ENCODE assay signal across 18 cellular contexts in the genomic region with DNA sequence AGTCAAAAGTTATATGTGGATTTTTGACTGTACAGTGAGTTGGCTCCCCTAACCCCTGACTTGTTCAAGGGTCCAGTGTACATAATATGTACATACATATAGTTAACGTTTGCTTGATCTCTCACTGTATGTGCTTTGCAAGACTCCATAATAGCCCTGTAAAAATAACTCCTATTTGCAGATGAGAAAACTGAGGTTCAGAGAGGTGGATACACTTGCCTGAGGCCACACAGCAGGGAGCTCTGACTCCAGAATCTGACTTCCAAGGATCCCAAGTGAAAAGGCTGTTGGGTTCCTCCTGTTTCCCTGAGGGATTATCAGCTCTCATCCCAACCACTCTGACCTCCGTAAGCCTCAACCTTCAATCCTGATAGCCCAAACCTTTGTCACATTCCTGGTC. TPM values are rescaled to one million over a fixed set of nuclear protein-coding genes. Genes with fewer than 3 reads are reported as not detected.
DNase-seq lines count a peak whose midpoint lies in the region; ATAC-seq, FAIRE-seq and TF ChIP-seq lines count a peak whose summit lies in the region.
"Had no signal": no experiment of that assay in that cellular context is flagged by ENCODE, and none has a peak within 500 bp of the region (broad histone marks: within the 10 kb centered on the region; RNA-seq: fewer than 3 reads in every experiment).

No MANE protein-coding gene starts in this region.

- peaks cover 6% of the 10 kb centered on the region for H3K27me3 Mint-ChIP-seq in activated CD8-positive, alpha-beta T cell treated with anti-CD3 and anti-CD28 coated beads, Interleukin-2, amount 10 ng/mL, durations not matched to agents 7 days and 5 days (ENCODE audit: low read depth)
- no peaks in the 10 kb centered on the region for H3K27me3 Mint-ChIP-seq in activated CD8-positive, alpha-beta T cell treated with anti-CD3 and anti-CD28 coated beads for 36 hours
- no peaks in the 10 kb centered on the region for H3K27me3 Mint-ChIP-seq in CD4-positive, CD25-positive, alpha-beta regulatory T cell
- peaks cover 28% of the 10 kb centered on the region for H3K27me3 Mint-ChIP-seq in neural progenitor cell (ENCODE audit: insufficient read depth, low read depth)

- no peak for TF ChIP-seq CTCF in activated CD8-positive, alpha-beta T cell treated with anti-CD3 and anti-CD28 coated beads for 36 hours (IDR thresholded peaks at IDR 0.05)
- TF ChIP-seq CTCF in K562 (IDR thresholded peaks at IDR 0.05 in 2 of 3, conservative IDR thresholded peaks at IDR 0.05 in 1 of 3; ENCODE audit: insufficient read depth in 2 of 3, low read depth in 1 of 3, low read length in 3 of 3): no peak
- no peak for TF ChIP-seq CTCF in neural progenitor cell (IDR thresholded peaks at IDR 0.05)
- no peak for TF ChIP-seq CTCF in spleen (IDR thresholded peaks at IDR 0.05 in 8 of 11, conservative IDR thresholded peaks at IDR 0.05 in 3 of 11)

- peak overlapping the region; percentile 15 for H3K27ac ChIP-seq in CD4-positive, CD25-positive, alpha-beta regulatory T cell (ENCODE audit: insufficient read depth, low read length, poor library complexity, severe bottlenecking)
- no peak overlapping the region for H3K27ac ChIP-seq in K562 (ENCODE audit: extremely low read depth, low read depth, low read length)
- no peak overlapping the region for H3K27ac ChIP-seq in neural progenitor cell
- H3K27ac ChIP-seq in spleen: peak overlapping the region in 3 of 8 donors; percentile 48 to 69 (median 67)
- H3K27ac ChIP-seq: Peyer's patch had no signal

- POLR2A ChIA-PET in activated CD8-positive, alpha-beta T cell treated with anti-CD3 and anti-CD28 coated beads, Interleukin-2, amount 10 ng/mL, durations not matched to agents 7 days and 5 days (lab: Charles Lee): interaction anchor here (1.8 kb wide), 1 partner anchor 16 kb away, joined by 7 read pairs; no protein-coding TSS in a partner anchor
- POLR2A ChIA-PET in activated CD8-positive, alpha-beta T cell treated with anti-CD3 and anti-CD28 coated beads for 36 hours (lab: Charles Lee): interaction anchor here (1.0 kb wide), 1 partner anchor 12 kb away, joined by 3 read pairs; no protein-coding TSS in a partner anchor
- POLR2A ChIA-PET in K562 (lab: Yijun Ruan, JAX): interaction anchor here (0.6 kb wide), 1 partner anchor 11 kb away, joined by 3 read pairs; no protein-coding TSS in a partner anchor

- no peak overlapping the region for H2AFZ ChIP-seq in K562 (ENCODE audit: low read depth, low read length)
- H2AFZ ChIP-seq in neural progenitor cell (replicated peaks): no peak overlapping the region

- no peak for FAIRE-seq in K562 (lab: Jason Lieb, UNC)

- no peak overlapping the region for H3K9ac ChIP-seq in K562 (ENCODE audit: insufficient read depth in 1 of 2, low read depth in 2 of 2, low read length in 2 of 2)
- no peak overlapping the region for H3K9ac ChIP-seq in neural progenitor cell

- H3K4me1 Mint-ChIP-seq in activated CD8-positive, alpha-beta T cell treated with anti-CD3 and anti-CD28 coated beads, Interleukin-2, amount 10 ng/mL, durations not matched to agents 7 days and 5 days (ENCODE audit: low read depth): peaks cover 66% of the 10 kb centered on the region
- peaks cover 32% of the 10 kb centered on the region for H3K4me1 Mint-ChIP-seq in activated CD8-positive, alpha-beta T cell treated with anti-CD3 and anti-CD28 coated beads for 36 hours (ENCODE audit: low read depth)
- peaks cover 7 to 77% (median 39%) of the 10 kb centered on the region in 4 donors for H3K4me1 Mint-ChIP-seq in CD4-positive, CD25-positive, alpha-beta regulatory T cell
- H3K4me1 Mint-ChIP-seq in neural progenitor cell: peaks cover 50% of the 10 kb centered on the region

- no peaks in the 10 kb centered on the region for H3K9me3 ChIP-seq in CD4-positive, CD25-positive, alpha-beta regulatory T cell (ENCODE audit: control insufficient read depth in 2 of 2, low read length in 2 of 2)
- no peaks in the 10 kb centered on the region for H3K9me3 ChIP-seq in K562 (replicated peaks; ENCODE audit: control insufficient read depth, insufficient read depth, low read depth, low read length)
- H3K9me3 ChIP-seq in neural progenitor cell (ENCODE audit: low read depth): no peaks in the 10 kb centered on the region
- no peaks in the 10 kb centered on the region for H3K9me3 ChIP-seq in spleen
- H3K9me3 ChIP-seq: Peyer's patch had no signal

- no peak for ATAC-seq in activated CD8-positive, alpha-beta T cell treated with anti-CD3 and anti-CD28 coated beads, Interleukin-2, amount 10 ng/mL, durations not matched to agents 7 days and 5 days
- ATAC-seq in activated CD8-positive, alpha-beta T cell treated with anti-CD3 and anti-CD28 coated beads for 36 hours: no peak
- no peak for ATAC-seq in CD4-positive, CD25-positive, alpha-beta regulatory T cell (ENCODE audit: low read depth in 2 of 2)
- ATAC-seq in K562: no peak

- H3K4me3 Mint-ChIP-seq in activated CD8-positive, alpha-beta T cell treated with anti-CD3 and anti-CD28 coated beads, Interleukin-2, amount 10 ng/mL, durations not matched to agents 7 days and 5 days: no peak overlapping the region
- H3K4me3 Mint-ChIP-seq in activated CD8-positive, alpha-beta T cell treated with anti-CD3 and anti-CD28 coated beads for 36 hours: no peak overlapping the region
- peak overlapping the region in 2 of 4 donors; percentile 53 to 55 for H3K4me3 Mint-ChIP-seq in CD4-positive, CD25-positive, alpha-beta regulatory T cell
- H3K4me3 Mint-ChIP-seq in neural progenitor cell: peak overlapping the region; percentile 55

- 9% methylated on average over 2 of the region's 2 CpGs for WGBS in K562 (ENCODE audit: insufficient coverage, low coverage, missing lambda C conversion rate)
- 87 to 95% (median 90%) methylated on average over 2 of the region's 2 CpGs for WGBS in spleen, 5 donors

- TF ChIP-seq POLR2A in K562 (conservative IDR thresholded peaks at IDR 0.05) (no peak), spleen (IDR thresholded peaks at IDR 0.05) (no peak)

- H3F3A ChIP-seq in neural progenitor cell (ENCODE audit: low read depth): no peaks in the 10 kb centered on the region

- intact Hi-C loops in activated CD8-positive, alpha-beta T cell treated with anti-CD3 and anti-CD28 coated beads for 36 hours (cut with micrococcal nuclease): no loop called here
- intact Hi-C loops in K562 (cut with micrococcal nuclease): no loop called here
- intact Hi-C loops in spleen (cut with DNase I; ENCODE audit: low total_unique reads): no loop called here

- peaks cover 5% of the 10 kb centered on the region for H3K9me3 Mint-ChIP-seq in activated CD8-positive, alpha-beta T cell treated with anti-CD3 and anti-CD28 coated beads, Interleukin-2, amount 10 ng/mL, durations not matched to agents 7 days and 5 days (ENCODE audit: insufficient read depth)
- H3K9me3 Mint-ChIP-seq in activated CD8-positive, alpha-beta T cell treated with anti-CD3 and anti-CD28 coated beads for 36 hours: peaks cover 4% of the 10 kb centered on the region
- peaks cover 0 to 3% (median 0%) of the 10 kb centered on the region in 7 donors for H3K9me3 Mint-ChIP-seq in CD4-positive, CD25-positive, alpha-beta regulatory T cell
- H3K9me3 Mint-ChIP-seq in neural progenitor cell: peaks cover 6% of the 10 kb centered on the region

- no peak for DNase-seq in activated CD8-positive, alpha-beta T cell treated with anti-CD3 and anti-CD28 coated beads, Interleukin-2, amount 10 ng/mL, durations not matched to agents 7 days and 5 days
- DNase-seq in activated CD8-positive, alpha-beta T cell treated with anti-CD3 and anti-CD28 coated beads for 36 hours: no peak
- DNase-seq in CD4-positive, CD25-positive, alpha-beta regulatory T cell: no peak
- DNase-seq in K562 (ENCODE audit: extremely low read depth in 1 of 4, low spot score in 3 of 4) (no peak), neural progenitor cell (ENCODE audit: low spot score) (no peak), NCI-H526 (lab: John Stamatoyannopoulos, UW) (no peak), spleen (no peak)
- DNase-seq: C1 segment of cervical spinal cord; DMS79 treated with DMSO at 0.1 percent for 48 hours; H7; NCI-H1092 treated with DMSO at 0.1 percent for 48 hours; NCI-H2081; NCI-H2171 treated with DMSO at 0.1 percent for 48 hours; NCI-H446; NCI-H69; NK-92 treated with Interleukin-12 subunit alpha and Interleukin-12 subunit beta, amount 100 ng/mL, for 24 hours; Peyer's patch had no signal

- no peaks in the 10 kb centered on the region for H3K79me2 ChIP-seq in K562 (ENCODE audit: control insufficient read depth, insufficient read depth, low read length)
- H3K79me2 ChIP-seq in neural progenitor cell (ENCODE audit: low read depth): no peaks in the 10 kb centered on the region

- H3K9me1 ChIP-seq in K562 (ENCODE audit: control insufficient read depth, insufficient read depth, low read length): no peaks in the 10 kb centered on the region

- no peak for TF ChIP-seq EP300 in K562 (IDR thresholded peaks at IDR 0.05; ENCODE audit: low read length)

- H3K4me3 ChIP-seq in CD4-positive, CD25-positive, alpha-beta regulatory T cell (ENCODE audit: low read depth, low read length): peak overlapping the region; percentile 48
- H3K4me3 ChIP-seq in K562 (no peak overlapping the region), neural progenitor cell (no peak overlapping the region), spleen (no peak overlapping the region)
- H3K4me3 ChIP-seq: Peyer's patch had no signal

- H3K4me1 ChIP-seq in CD4-positive, CD25-positive, alpha-beta regulatory T cell (ENCODE audit: control insufficient read depth, insufficient read depth, low read length, poor library complexity, severe bottlenecking): peaks cover 65% of the 10 kb centered on the region
- H3K4me1 ChIP-seq in K562 (replicated peaks in 1 of 2; ENCODE audit: control insufficient read depth in 2 of 2, insufficient read depth in 2 of 2, low read length in 2 of 2): no peaks in the 10 kb centered on the region
- peaks cover 3% of the 10 kb centered on the region for H3K4me1 ChIP-seq in neural progenitor cell
- peaks cover 0 to 33% (median 8%) of the 10 kb centered on the region in 6 donors for H3K4me1 ChIP-seq in spleen
- H3K4me1 ChIP-seq: Peyer's patch had no signal

- in situ Hi-C loops in K562 (cut with MboI): no loop called here

- peak overlapping the region; percentile 73 for H3K27ac Mint-ChIP-seq in activated CD8-positive, alpha-beta T cell treated with anti-CD3 and anti-CD28 coated beads, Interleukin-2, amount 10 ng/mL, durations not matched to agents 7 days and 5 days
- no peak overlapping the region for H3K27ac Mint-ChIP-seq in activated CD8-positive, alpha-beta T cell treated with anti-CD3 and anti-CD28 coated beads for 36 hours
- peak overlapping the region; percentile 9 to 61 (median 53) for H3K27ac Mint-ChIP-seq in CD4-positive, CD25-positive, alpha-beta regulatory T cell
- H3K27ac Mint-ChIP-seq in neural progenitor cell: peak overlapping the region; percentile 40

- H3K4me2 ChIP-seq in K562 (ENCODE audit: insufficient read depth, low read length): no peak overlapping the region
- H3K4me2 ChIP-seq in neural progenitor cell: no peak overlapping the region

- H3K36me3 Mint-ChIP-seq in activated CD8-positive, alpha-beta T cell treated with anti-CD3 and anti-CD28 coated beads, Interleukin-2, amount 10 ng/mL, durations not matched to agents 7 days and 5 days (ENCODE audit: low read depth): peaks cover 1% of the 10 kb centered on the region
- no peaks in the 10 kb centered on the region for H3K36me3 Mint-ChIP-seq in activated CD8-positive, alpha-beta T cell treated with anti-CD3 and anti-CD28 coated beads for 36 hours (ENCODE audit: low read depth)
- H3K36me3 Mint-ChIP-seq in CD4-positive, CD25-positive, alpha-beta regulatory T cell: peaks cover under 1% of the 10 kb centered on the region
- no peaks in the 10 kb centered on the region for H3K36me3 Mint-ChIP-seq in neural progenitor cell

- CTCF ChIA-PET in activated CD8-positive, alpha-beta T cell treated with anti-CD3 and anti-CD28 coated beads, Interleukin-2, amount 10 ng/mL, durations not matched to agents 7 days and 5 days (lab: Charles Lee): interaction anchor here (1.6 kb wide), 1 partner anchor 10 kb away, joined by 5 read pairs; no protein-coding TSS in a partner anchor
- CTCF ChIA-PET in activated CD8-positive, alpha-beta T cell treated with anti-CD3 and anti-CD28 coated beads for 36 hours (lab: Charles Lee): no interaction called here
- CTCF ChIA-PET in K562 (lab: Yijun Ruan, JAX; ENCODE audit: low intra/inter-chr PET ratio): no interaction called here

- BruUV-seq in K562 (replicated peaks; lab: Mats Ljungman, UMichigan): no TSS peak

- no peaks in the 10 kb centered on the region for H3K36me3 ChIP-seq in CD4-positive, CD25-positive, alpha-beta regulatory T cell (ENCODE audit: control insufficient read depth, insufficient read depth, low read length)
- H3K36me3 ChIP-seq in K562 (ENCODE audit: control insufficient read depth, insufficient read depth, low read length) (no peaks in the 10 kb centered on the region), neural progenitor cell (no peaks in the 10 kb centered on the region), spleen (peaks cover 0 to 3% (median 0%) of the 10 kb centered on the region in 6 donors)
- H3K36me3 ChIP-seq: Peyer's patch had no signal

- no peaks in the 10 kb centered on the region for H3K27me3 ChIP-seq in CD4-positive, CD25-positive, alpha-beta regulatory T cell (ENCODE audit: control insufficient read depth, insufficient read depth, low read length)
- H3K27me3 ChIP-seq in K562 (ENCODE audit: control insufficient read depth in 2 of 2, insufficient read depth in 2 of 2, low read length in 2 of 2) (peaks cover 10 to 16% of the 10 kb centered on the region in 2 experiments; a peak in 4 of 5 replicates), neural progenitor cell (no peaks in the 10 kb centered on the region), spleen (replicated peaks in 1 of 7) (peaks cover 0 to 52% (median 0%) of the 10 kb centered on the region in 7 donors)
- H3K27me3 ChIP-seq: Peyer's patch had no signal

- no peak for TF ChIP-seq RAD21 in K562 (CRISPR knock-in tag; conservative IDR thresholded peaks at IDR 0.05 in 1 of 2, IDR thresholded peaks at IDR 0.05 in 1 of 2)

- 0 out of 2 replicates have a peak, but pooled peaks cover 5% of the 10 kb centered on the region for H4K20me1 ChIP-seq in K562 (replicated peaks; ENCODE audit: control insufficient read depth, insufficient read depth, low read length)
- no peaks in the 10 kb centered on the region for H4K20me1 ChIP-seq in neural progenitor cell (ENCODE audit: low read depth)

RNA-seq across cellular contexts. Expression of a gene that starts 41.7 kb away (rescaled TPM):
- total RNA-seq in activated CD8-positive, alpha-beta T cell treated with anti-CD3 and anti-CD28 coated beads, Interleukin-2, amount 10 ng/mL, durations not matched to agents 7 days and 5 days: under 1 TPM in 1 of 2 experiments, not detected in 1; 0.08 TPM
- total RNA-seq in activated CD8-positive, alpha-beta T cell treated with anti-CD3 and anti-CD28 coated beads for 36 hours: not detected
- 1.1 TPM for total RNA-seq in CD4-positive, CD25-positive, alpha-beta regulatory T cell
- 1 to 10 TPM in 1 of 4 donors, under 1 TPM in 3; 0.18 to 1.6 (median 0.29) TPM for polyA plus RNA-seq in CD4-positive, CD25-positive, alpha-beta regulatory T cell
- total RNA-seq in K562 (2011; cell fraction: chromatin; rRNA removed; ENCODE audit: low replicate concordance): 3.0 and 7.0 TPM in 2 replicates
- total RNA-seq in K562 (2011; cell fraction: nucleolus; rRNA removed): 3.2 and 3.4 TPM in 2 replicates
- total RNA-seq in K562 (2011; cell fraction: nucleoplasm; rRNA removed): 3.7 and 4.0 TPM in 2 replicates
- total RNA-seq in K562 (2014; rRNA removed): 0.16 and 0.32 TPM in 2 replicates
- total RNA-seq in K562 (2014; rRNA removed; fragmentation: Illumina TruSeq; extraction: Trizol): 0.11 and 0.29 TPM in 2 replicates
- 0.15 and 0.33 TPM in 2 replicates for total RNA-seq in K562 (2015; rRNA removed; fragmentation: Illumina TruSeq; extraction: Trizol)
- 0.20 and 0.29 TPM in 2 replicates for total RNA-seq in K562 (2021)
- polyA plus RNA-seq in K562 (2011; rRNA removed): 0.30 and 1.4 TPM in 2 replicates
- polyA plus RNA-seq in K562 (2011; cell fraction: cytosol; rRNA removed): 0.28 and 1.0 TPM in 2 replicates
- 0.41 and 1.3 TPM in 2 replicates for polyA plus RNA-seq in K562 (2011; cell fraction: nucleus; rRNA removed)
- polyA plus RNA-seq in K562 (2012): 0.11 and 0.25 TPM in 2 replicates
- 0.33 and 0.67 TPM in 2 replicates for polyA plus RNA-seq in K562 (2014; fragmentation: Illumina TruSeq; extraction: Trizol)
- under 1 TPM; 0.11 to 0.13 TPM for polyA plus RNA-seq in K562 (2014; fragmentation: Nextera tagmentation; extraction: Ambion mirVana)
- 0.12 and 0.36 TPM in 2 replicates for polyA plus RNA-seq in K562 (2014; rRNA removed)
- polyA minus RNA-seq in K562 (2011; rRNA and poly(A)+ RNA removed): 0.42 and 2.6 TPM in 2 replicates
- polyA minus RNA-seq in K562 (2011; cell fraction: cytosol; rRNA and poly(A)+ RNA removed): 1.2 TPM in 1 of 2 replicates, not detected in the other
- 0.22 and 1.1 TPM in 2 replicates for polyA minus RNA-seq in K562 (2011; cell fraction: nucleus; rRNA and poly(A)+ RNA removed)
- 0.09 TPM in 1 of 2 replicates, not detected in the other for total RNA-seq in neural progenitor cell (ENCODE audit: low replicate concordance)
- total RNA-seq in spleen: 100 to 1,000 TPM in 2 of 7 donors, 10 to 100 TPM in 5; 53.0 to 118 (median 84.4) TPM
- 10 to 100 TPM in 1 of 3 donors, 1 to 10 TPM in 2; 6.3 to 12.1 (median 9.0) TPM for polyA plus RNA-seq in spleen
- total RNA-seq: SK-MEL-5 had no signal

Comparison
In these comparisons a context has a peak if more than half of its experiments do, and no peak if none do; other contexts are left out.
1. RNA of a gene that starts 41.7 kb away (total RNA-seq): 53.0 to 118 TPM in spleen; 1.1 TPM in CD4-positive, CD25-positive, alpha-beta regulatory T cell (single experiment), 0.11 to 7.0 TPM in K562, 0.08 TPM in activated CD8-positive, alpha-beta T cell treated with anti-CD3 and anti-CD28 coated beads, Interleukin-2, amount 10 ng/mL, durations not matched to agents 7 days and 5 days, 0.09 TPM in neural progenitor cell and not detected in activated CD8-positive, alpha-beta T cell treated with anti-CD3 and anti-CD28 coated beads for 36 hours; every median in the first group is over 4 times any median in the second.